In genomic region chr17:79814624-79814965, GRCh38 we compare ENCODE assay signal across 9 cellular contexts. TPM values are rescaled to one million over a fixed set of nuclear protein-coding genes. Genes with fewer than 3 reads are reported as not detected.
DNase-seq lines count a peak whose midpoint lies in the region; ATAC-seq, FAIRE-seq and TF ChIP-seq lines count a peak whose summit lies in the region.
"Had no signal": no experiment of that assay in that cellular context is flagged by ENCODE, and none has a peak within 500 bp of the region (broad histone marks: within the 10 kb centered on the region; RNA-seq: fewer than 3 reads in every experiment).

No MANE protein-coding gene starts in this region.

- H3K27ac Mint-ChIP-seq in activated naive CD4-positive, alpha-beta T cell treated with anti-CD3 and anti-CD28 coated beads, Interleukin-2, amount 10 ng/mL, durations not matched to agents 7 days and 5 days, result no peak overlapping the region
- peak overlapping the region; percentile 39 for H3K27ac Mint-ChIP-seq in mesothelial cell of epicardium

- H3K9ac ChIP-seq in GM12878 (ENCODE audit: control insufficient read depth, insufficient read depth, low read length) (no peak overlapping the region), colonic mucosa (ENCODE audit: low read depth in 2 of 2, low read length in 2 of 2) (peak overlapping the region in 1 of 2 donors; percentile 35)

- H3K27me3 ChIP-seq in GM12878 (replicated peaks in 1 of 2; ENCODE audit: control insufficient read depth in 2 of 2, insufficient read depth in 2 of 2, low read length in 1 of 2), result peaks cover 38 to 39% of the 10 kb centered on the region in 2 experiments
- peaks cover 57% of the 10 kb centered on the region for H3K27me3 ChIP-seq in upper lobe of right lung
- peaks cover 62% of the 10 kb centered on the region for H3K27me3 ChIP-seq in colonic mucosa

- 9% methylated on average over 13 of the region's 20 CpGs for whole genome bisulfite sequencing in GM12878 (ENCODE audit: insufficient coverage, insufficient replicate concordance, low lambda C conversion rate, missing lambda C conversion rate)

- RAD21 ChIA-PET in GM12878 (lab: Charles Lee; ENCODE audit: unreplicated experiment), result interaction anchor here (0.8 kb wide), 1 partner anchor 18 kb away, joined by 4 read pairs; the partner anchor contains the start of gene CBX8

- H2AFZ ChIP-seq in GM12878 (ENCODE audit: control insufficient read depth, low read depth, low read length) (no peak overlapping the region), OCI-LY7 (ENCODE audit: low read length) (no peak overlapping the region)

- H3K4me1 Mint-ChIP-seq in activated naive CD4-positive, alpha-beta T cell treated with anti-CD3 and anti-CD28 coated beads, Interleukin-2, amount 10 ng/mL, durations not matched to agents 7 days and 5 days, result peaks cover 30% of the 10 kb centered on the region
- H3K4me1 Mint-ChIP-seq in mesothelial cell of epicardium, result peaks cover 28% of the 10 kb centered on the region

- H3K4me3 ChIP-seq in GM12878 (no peak overlapping the region), upper lobe of right lung (peak overlapping the region; percentile 31), OCI-LY7 (ENCODE audit: low read depth, low read length, poor library complexity, severe bottlenecking) (no peak overlapping the region), colonic mucosa (no peak overlapping the region)

- SMC1A ChIA-PET in GM12878 (lab: Charles Lee; ENCODE audit: uncharacterized antibody, unreplicated experiment), result no interaction called here

- in situ Hi-C loops in GM12878 (cut with MboI), result no loop called here

- H3K36me3 Mint-ChIP-seq in activated naive CD4-positive, alpha-beta T cell treated with anti-CD3 and anti-CD28 coated beads, Interleukin-2, amount 10 ng/mL, durations not matched to agents 7 days and 5 days, result no peaks in the 10 kb centered on the region
- H3K36me3 Mint-ChIP-seq in mesothelial cell of epicardium, result no peaks in the 10 kb centered on the region

- ATAC-seq in GM12878 (no peak), upper lobe of right lung (peak; percentile 9), HG03565 (IDR thresholded peaks at IDR 0.05; ENCODE audit: unreplicated experiment) (no peak)

- POLR2A ChIA-PET in GM12878 (lab: Charles Lee), result no interaction called here
- POLR2A ChIA-PET in OCI-LY7 (lab: Charles Lee), result interaction anchor here (0.6 kb wide), 1 partner anchor 66 kb away, joined by 3 read pairs; no protein-coding TSS in a partner anchor

- H3K4me1 ChIP-seq in GM12878 (ENCODE audit: control insufficient read depth, insufficient read depth, low read length), result peaks cover 26% of the 10 kb centered on the region
- peaks cover 40% of the 10 kb centered on the region for H3K4me1 ChIP-seq in upper lobe of right lung
- H3K4me1 ChIP-seq in OCI-LY7 (ENCODE audit: insufficient read depth, low read length, poor library complexity, severe bottlenecking), result peaks cover 43% of the 10 kb centered on the region
- H3K4me1 ChIP-seq in colonic mucosa, result peaks cover 28% of the 10 kb centered on the region

- H3K27ac ChIP-seq in GM12878 (ENCODE audit: control insufficient read depth, insufficient read depth) (no peak overlapping the region), upper lobe of right lung (no peak overlapping the region), OCI-LY7 (ENCODE audit: low read depth, low read length, poor library complexity, severe bottlenecking) (no peak overlapping the region), colonic mucosa (no peak overlapping the region)

- DNase-seq in activated naive CD4-positive, alpha-beta T cell treated with anti-CD3 and anti-CD28 coated beads, Interleukin-2, amount 10 ng/mL, durations not matched to agents 7 days and 5 days, result no peak
- DNase-seq in activated naive CD4-positive, alpha-beta T cell (lab: John Stamatoyannopoulos, UW), result no peak
- no peak for DNase-seq in GM12878 (ENCODE audit: low read depth, low spot score)
- DNase-seq in mesothelial cell of epicardium (ENCODE audit: low spot score in 2 of 2, unreplicated experiment in 2 of 2), result no peak
- no peak for DNase-seq in upper lobe of right lung
- DNase-seq in OCI-LY7 (ENCODE audit: low spot score), result no peak
- no peak for DNase-seq in colonic mucosa
- DNase-seq: Kasumi-1 had no signal

- no peak for TF ChIP-seq POLR2A in GM12878 (IDR thresholded peaks at IDR 0.05; ENCODE audit: low read depth, low read length)

- TF ChIP-seq CTCF in GM12878 (IDR thresholded peaks at IDR 0.05 in 2 of 3, conservative IDR thresholded peaks at IDR 0.05 in 1 of 3; ENCODE audit: control insufficient read depth in 2 of 3, extremely low read depth in 1 of 3, insufficient read depth in 1 of 3, low read depth in 3 of 3, low read length in 3 of 3) (no peak), mesothelial cell of epicardium (IDR thresholded peaks at IDR 0.05; ENCODE audit: unreplicated experiment) (no peak), upper lobe of right lung (IDR thresholded peaks at IDR 0.05) (no peak), OCI-LY7 (conservative IDR thresholded peaks at IDR 0.05; ENCODE audit: low read length) (no peak), colonic mucosa (IDR thresholded peaks at IDR 0.05) (no peak)

- no peaks in the 10 kb centered on the region for H3K9me3 ChIP-seq in GM12878 (replicated peaks; ENCODE audit: control insufficient read depth, insufficient read depth, low read length)
- no peaks in the 10 kb centered on the region for H3K9me3 ChIP-seq in upper lobe of right lung
- H3K9me3 ChIP-seq in OCI-LY7 (ENCODE audit: low read length), result no peaks in the 10 kb centered on the region
- no peaks in the 10 kb centered on the region for H3K9me3 ChIP-seq in colonic mucosa

- intact Hi-C loops in GM12878 (cut with micrococcal nuclease; ENCODE audit: unreplicated experiment) (no loop called here), upper lobe of right lung (cut with DNase I) (no loop called here), OCI-LY7 (cut with micrococcal nuclease; ENCODE audit: unreplicated experiment) (no loop called here), colonic mucosa (cut with DNase I) (no loop called here)

- H3K36me3 ChIP-seq in GM12878 (ENCODE audit: control insufficient read depth in 2 of 2, insufficient read depth in 2 of 2, low read length in 1 of 2) (no peaks in the 10 kb centered on the region), upper lobe of right lung (no peaks in the 10 kb centered on the region), OCI-LY7 (ENCODE audit: insufficient read depth, low read length) (no peaks in the 10 kb centered on the region), colonic mucosa (no peaks in the 10 kb centered on the region)

- TF ChIP-seq RAD21 in GM12878 (IDR thresholded peaks at IDR 0.05; ENCODE audit: insufficient read depth, low read depth, low read length), result no peak

- peak overlapping the region; percentile 47 for H3K4me3 Mint-ChIP-seq in activated naive CD4-positive, alpha-beta T cell treated with anti-CD3 and anti-CD28 coated beads, Interleukin-2, amount 10 ng/mL, durations not matched to agents 7 days and 5 days
- H3K4me3 Mint-ChIP-seq in mesothelial cell of epicardium, result peak overlapping the region; percentile 53

- no peaks in the 10 kb centered on the region; the same call in 1 of the 2 replicates for H4K20me1 ChIP-seq in GM12878 (ENCODE audit: control insufficient read depth, insufficient read depth)
- no peaks in the 10 kb centered on the region for H4K20me1 ChIP-seq in OCI-LY7 (ENCODE audit: insufficient read depth, low read length)

- CTCF ChIA-PET in activated naive CD4-positive, alpha-beta T cell treated with anti-CD3 and anti-CD28 coated beads, Interleukin-2, amount 10 ng/mL, durations not matched to agents 7 days and 5 days (lab: Charles Lee), result interaction anchor here (1.3 kb wide), 1 partner anchor 28 kb away, joined by 3 read pairs; no protein-coding TSS in a partner anchor
- CTCF ChIA-PET in GM12878 (lab: Yijun Ruan, JAX), result no interaction called here
- CTCF ChIA-PET in OCI-LY7 (lab: Charles Lee; ENCODE audit: unreplicated experiment), result interaction anchor here (0.5 kb wide), 1 partner anchor 287 kb away, joined by 3 read pairs; the partner anchor contains the start of gene GAA

- peaks cover 95% of the 10 kb centered on the region for H3K27me3 Mint-ChIP-seq in activated naive CD4-positive, alpha-beta T cell treated with anti-CD3 and anti-CD28 coated beads, Interleukin-2, amount 10 ng/mL, durations not matched to agents 7 days and 5 days
- peaks cover 72% of the 10 kb centered on the region for H3K27me3 Mint-ChIP-seq in mesothelial cell of epicardium (ENCODE audit: low read depth)

- no peak for TF ChIP-seq EP300 in GM12878 (IDR thresholded peaks at IDR 0.05; ENCODE audit: borderline replicate concordance in 1 of 2, control insufficient read depth in 1 of 2, low read depth in 2 of 2, low read length in 2 of 2)

- BruUV-seq in GM12878 (replicated peaks; lab: Mats Ljungman, UMichigan) (no TSS peak), OCI-LY7 (replicated peaks; lab: Mats Ljungman, UMichigan) (no TSS peak)

- H3K79me2 ChIP-seq in GM12878 (ENCODE audit: control insufficient read depth, insufficient read depth, low read length) (no peaks in the 10 kb centered on the region), OCI-LY7 (ENCODE audit: insufficient read depth, low read depth, low read length) (no peaks in the 10 kb centered on the region)

- H3K9me3 Mint-ChIP-seq in activated naive CD4-positive, alpha-beta T cell treated with anti-CD3 and anti-CD28 coated beads, Interleukin-2, amount 10 ng/mL, durations not matched to agents 7 days and 5 days, result no peaks in the 10 kb centered on the region
- no peaks in the 10 kb centered on the region for H3K9me3 Mint-ChIP-seq in mesothelial cell of epicardium

- FAIRE-seq in GM12878 (lab: Jason Lieb, UNC), result no peak

- H3K9me2 ChIP-seq in OCI-LY7 (ENCODE audit: insufficient read depth, low read length), result no peaks in the 10 kb centered on the region

- 0 out of 2 replicates have a peak overlapping the region, but pooled peaks have one; percentile 44 for H3K4me2 ChIP-seq in GM12878 (ENCODE audit: control insufficient read depth, insufficient read depth)
- no peak overlapping the region for H3K4me2 ChIP-seq in OCI-LY7 (ENCODE audit: low read length)

RNA-seq across cellular contexts. Expression of gene CBX8, which starts 17.7 kb away (rescaled TPM):
- 3.7 and 4.0 TPM in 2 replicates for total RNA-seq in GM12878 (2013; cell fraction: nucleolus; rRNA removed)
- total RNA-seq in GM12878 (2014; rRNA removed) (1.6 and 1.9 TPM in 2 replicates), GM12878 (2014; rRNA removed; fragmentation: Illumina TruSeq; extraction: Trizol) (1.5 and 1.9 TPM in 2 replicates), GM12878 (2021) (6.3 and 6.7 TPM in 2 replicates), mesothelial cell of epicardium (15.5 to 18.6 TPM (median 16.3 TPM) in 3 replicates), upper lobe of right lung (4.9 TPM), OCI-LY7 (2022) (13.9 and 16.3 TPM in 2 replicates), colonic mucosa (1 to 10 TPM; 5.0 to 8.1 TPM)
- 0.80 TPM for polyA plus RNA-seq in GM12878 (2011; ENCODE audit: low read depth)
- polyA plus RNA-seq in GM12878 (2011; rRNA removed) (0.35 and 0.64 TPM in 2 replicates), GM12878 (2014; fragmentation: Illumina TruSeq; extraction: Trizol) (0.57 and 1.2 TPM in 2 replicates), GM12878 (2014; fragmentation: Nextera tagmentation; extraction: Ambion mirVana) (under 1 TPM; 0.03 to 0.16 TPM), GM12878 (2014; rRNA removed) (1.9 and 2.1 TPM in 2 replicates), GM12878 (2016; fragmentation: Nextera tagmentation; extraction: Ambion mirVana) (1 to 10 TPM; 2.1 to 3.4 TPM)
- 1.4 and 1.6 TPM in 2 replicates for polyA plus RNA-seq in GM12878 (2011; cell fraction: cytosol; rRNA removed)
- polyA plus RNA-seq in GM12878 (2011; cell fraction: nucleus; rRNA removed), result 2.8 and 6.6 TPM in 2 replicates
- polyA plus RNA-seq in GM12878 (2012), result 1.8 and 3.9 TPM in 2 replicates
- 0.59 and 0.67 TPM in 2 replicates for polyA minus RNA-seq in GM12878 (2011; rRNA and poly(A)+ RNA removed)
- 1.2 TPM in 2 replicates for polyA minus RNA-seq in GM12878 (2011; cell fraction: cytosol; rRNA and poly(A)+ RNA removed)
- 0.48 and 0.86 TPM in 2 replicates for polyA minus RNA-seq in GM12878 (2011; cell fraction: nucleus; rRNA and poly(A)+ RNA removed)
- total RNA-seq in OCI-LY7 (2014; rRNA removed; shearing (Covaris generic)), result 7.5 and 11.7 TPM in 2 replicates

RNA-seq across cellular contexts. Expression of gene CBX4, which starts 24.6 kb away (rescaled TPM):
- 12.4 and 13.3 TPM in 2 replicates for total RNA-seq in GM12878 (2013; cell fraction: nucleolus; rRNA removed)
- total RNA-seq in GM12878 (2014; rRNA removed) (14.5 and 15.5 TPM in 2 replicates), GM12878 (2014; rRNA removed; fragmentation: Illumina TruSeq; extraction: Trizol) (4.3 and 4.6 TPM in 2 replicates), GM12878 (2021) (23.1 and 24.6 TPM in 2 replicates), mesothelial cell of epicardium (30.8 to 35.0 TPM (median 32.1 TPM) in 3 replicates), upper lobe of right lung (20.2 TPM), OCI-LY7 (2022) (110 and 121 TPM in 2 replicates), colonic mucosa (10 to 100 TPM; 10.6 to 18.1 TPM)
- 3.0 TPM for polyA plus RNA-seq in GM12878 (2011; ENCODE audit: low read depth)
- polyA plus RNA-seq in GM12878 (2011; rRNA removed) (9.1 and 11.3 TPM in 2 replicates), GM12878 (2014; fragmentation: Illumina TruSeq; extraction: Trizol) (1.7 and 4.2 TPM in 2 replicates), GM12878 (2014; fragmentation: Nextera tagmentation; extraction: Ambion mirVana) (1 to 10 TPM in 1 of 2 experiments, under 1 TPM in 1; 0.69 to 1.2 TPM), GM12878 (2014; rRNA removed) (19.6 and 20.4 TPM in 2 replicates), GM12878 (2016; fragmentation: Nextera tagmentation; extraction: Ambion mirVana) (1 to 10 TPM; 1.6 to 1.8 TPM)
- 10.8 and 17.6 TPM in 2 replicates for polyA plus RNA-seq in GM12878 (2011; cell fraction: cytosol; rRNA removed)
- polyA plus RNA-seq in GM12878 (2011; cell fraction: nucleus; rRNA removed), result 40.0 and 48.6 TPM in 2 replicates
- 12.7 and 18.0 TPM in 2 replicates for polyA plus RNA-seq in GM12878 (2012)
- 5.6 and 15.7 TPM in 2 replicates for polyA minus RNA-seq in GM12878 (2011; rRNA and poly(A)+ RNA removed)
- 13.2 and 17.0 TPM in 2 replicates for polyA minus RNA-seq in GM12878 (2011; cell fraction: cytosol; rRNA and poly(A)+ RNA removed)
- polyA minus RNA-seq in GM12878 (2011; cell fraction: nucleus; rRNA and poly(A)+ RNA removed), result 11.6 and 17.4 TPM in 2 replicates
- total RNA-seq in OCI-LY7 (2014; rRNA removed; shearing (Covaris generic)), result 98.9 and 109 TPM in 2 replicates

RNA-seq across cellular contexts. Expression of gene CBX2, which starts 36.6 kb away (rescaled TPM):
- total RNA-seq in GM12878 (2013; cell fraction: nucleolus; rRNA removed), result 7.7 and 8.1 TPM in 2 replicates
- 4.1 and 5.9 TPM in 2 replicates for total RNA-seq in GM12878 (2014; rRNA removed)
- total RNA-seq in GM12878 (2014; rRNA removed; fragmentation: Illumina TruSeq; extraction: Trizol), result 3.4 and 3.5 TPM in 2 replicates
- total RNA-seq in GM12878 (2021), result 7.5 and 8.5 TPM in 2 replicates
- polyA plus RNA-seq in GM12878 (2011; ENCODE audit: low read depth), result 0.35 TPM
- 1.9 and 3.7 TPM in 2 replicates for polyA plus RNA-seq in GM12878 (2011; rRNA removed)
- 5.0 and 6.4 TPM in 2 replicates for polyA plus RNA-seq in GM12878 (2011; cell fraction: cytosol; rRNA removed)
- 8.9 and 13.7 TPM in 2 replicates for polyA plus RNA-seq in GM12878 (2011; cell fraction: nucleus; rRNA removed)
- 1.1 and 1.8 TPM in 2 replicates for polyA plus RNA-seq in GM12878 (2012)
- 1.0 and 3.1 TPM in 2 replicates for polyA plus RNA-seq in GM12878 (2014; fragmentation: Illumina TruSeq; extraction: Trizol)
- polyA plus RNA-seq in GM12878 (2014; fragmentation: Nextera tagmentation; extraction: Ambion mirVana), result under 1 TPM; 0.35 to 0.44 TPM
- 4.7 and 6.2 TPM in 2 replicates for polyA plus RNA-seq in GM12878 (2014; rRNA removed)
- polyA plus RNA-seq in GM12878 (2016; fragmentation: Nextera tagmentation; extraction: Ambion mirVana), result 1 to 10 TPM; 5.8 to 6.5 TPM
- polyA minus RNA-seq in GM12878 (2011; rRNA and poly(A)+ RNA removed), result 3.1 and 6.5 TPM in 2 replicates
- 2.8 and 2.9 TPM in 2 replicates for polyA minus RNA-seq in GM12878 (2011; cell fraction: cytosol; rRNA and poly(A)+ RNA removed)
- polyA minus RNA-seq in GM12878 (2011; cell fraction: nucleus; rRNA and poly(A)+ RNA removed), result 3.7 and 7.4 TPM in 2 replicates
- total RNA-seq in mesothelial cell of epicardium, result 47.1 to 49.7 TPM (median 48.6 TPM) in 3 replicates
- total RNA-seq in upper lobe of right lung, result 3.4 TPM
- 29.9 and 31.5 TPM in 2 replicates for total RNA-seq in OCI-LY7 (2014; rRNA removed; shearing (Covaris generic))
- 27.9 and 31.2 TPM in 2 replicates for total RNA-seq in OCI-LY7 (2022)
- 1 to 10 TPM; 2.1 to 4.0 TPM for total RNA-seq in colonic mucosa
